ENCODE assay signal across 9 cellular contexts in the genomic region with DNA sequence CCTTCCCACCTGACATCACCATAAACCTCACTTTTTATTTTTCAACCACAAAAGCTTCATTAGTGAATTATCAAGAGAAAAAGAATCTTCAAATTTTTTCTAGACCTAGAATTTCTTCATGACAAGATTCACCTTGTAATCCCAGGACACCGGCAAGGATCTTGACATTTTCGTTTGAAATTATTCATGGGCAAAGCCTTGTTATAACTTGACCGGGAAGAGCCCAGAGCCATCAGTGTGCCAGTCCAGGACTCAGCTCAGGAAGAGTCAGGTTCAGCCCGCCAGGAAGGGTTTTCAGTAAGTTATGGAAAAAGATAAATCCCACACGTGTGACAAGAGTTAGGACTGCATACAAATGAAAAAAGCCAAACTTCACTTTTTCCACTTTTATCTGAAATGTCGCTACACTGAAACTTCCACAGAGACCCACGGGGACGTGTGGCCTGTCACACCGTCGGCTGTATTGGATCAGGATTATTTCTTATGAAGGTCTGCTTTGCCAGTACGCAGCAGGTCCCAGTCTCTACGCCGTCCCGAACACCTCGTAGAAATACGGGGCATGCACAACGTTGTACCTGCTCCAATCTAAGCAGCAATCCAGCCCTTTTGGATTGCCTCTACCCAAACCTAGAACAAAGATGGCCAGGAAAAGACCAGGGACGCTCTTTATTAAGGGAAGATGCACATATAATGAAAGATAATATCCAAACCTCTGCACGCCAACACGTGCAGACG. TPM values are rescaled to one million over a fixed set of nuclear protein-coding genes. Genes with fewer than 3 reads are reported as not detected.
DNase-seq lines count a peak whose midpoint lies in the region; ATAC-seq, FAIRE-seq and TF ChIP-seq lines count a peak whose summit lies in the region.
"Had no signal": no experiment of that assay in that cellular context is flagged by ENCODE, and none has a peak within 500 bp of the region (broad histone marks: within the 10 kb centered on the region; RNA-seq: fewer than 3 reads in every experiment).

No MANE protein-coding gene starts in this region.

- peaks cover 53% of the 10 kb centered on the region for H3K4me1 Mint-ChIP-seq in astrocyte (ENCODE audit: low read depth, unreplicated experiment)

- no peaks in the 10 kb centered on the region for H3K27me3 ChIP-seq in astrocyte (ENCODE audit: insufficient read depth, low read length)

- H2AFZ ChIP-seq in astrocyte (ENCODE audit: low read depth, low read length) = peak overlapping the region; percentile 24

- no peaks in the 10 kb centered on the region for H3K9me3 ChIP-seq in astrocyte (ENCODE audit: insufficient read depth, low read depth, low read length)

- H3K4me2 ChIP-seq in astrocyte (ENCODE audit: low read length) = peak overlapping the region; percentile 91

- peak; percentile 56 for DNase-seq in NCI-H510A treated with DMSO at 0.1 percent for 48 hours (lab: John Stamatoyannopoulos, UW)
- no peak for DNase-seq in NCI-H510A (lab: John Stamatoyannopoulos, UW)
- no peak for DNase-seq in astrocyte (ENCODE audit: low read depth)
- peak; percentile 27 for DNase-seq in kidney glomerular epithelial cell (lab: John Stamatoyannopoulos, UW)
- no peak for DNase-seq in substantia nigra (lab: John Stamatoyannopoulos, UW)
- DNase-seq in anterior cingulate cortex (lab: John Stamatoyannopoulos, UW) = no peak
- no peak for DNase-seq in COR-L47 (lab: John Stamatoyannopoulos, UW)
- DNase-seq: central memory CD4-positive, alpha-beta T cell had no signal

- peak overlapping the region; percentile 74 for H3K27ac Mint-ChIP-seq in astrocyte (ENCODE audit: unreplicated experiment)

- FAIRE-seq in astrocyte (lab: Jason Lieb, UNC) = no peak

- no peaks in the 10 kb centered on the region for H3K27me3 Mint-ChIP-seq in astrocyte (ENCODE audit: low read depth, unreplicated experiment)

- H3K4me1 ChIP-seq in astrocyte (ENCODE audit: insufficient read depth, low read length) = peaks cover 64% of the 10 kb centered on the region

- peaks cover 24% of the 10 kb centered on the region for H3K36me3 ChIP-seq in astrocyte (ENCODE audit: insufficient read depth, low read length)

- no peak for ATAC-seq in HG03469 (IDR thresholded peaks at IDR 0.05; ENCODE audit: unreplicated experiment)

- no peak for TF ChIP-seq CTCF in astrocyte (IDR thresholded peaks at IDR 0.05; ENCODE audit: insufficient read depth, low read depth, low read length)

- H3K9me3 Mint-ChIP-seq in astrocyte (ENCODE audit: unreplicated experiment) = no peaks in the 10 kb centered on the region

- peaks cover 11% of the 10 kb centered on the region for H3K36me3 Mint-ChIP-seq in astrocyte (ENCODE audit: low read depth, unreplicated experiment)

- H3K9ac ChIP-seq in astrocyte (ENCODE audit: low read length) = peak overlapping the region; percentile 89

- peaks cover 50% of the 10 kb centered on the region for H4K20me1 ChIP-seq in astrocyte (ENCODE audit: insufficient read depth, low read length)

- H3K79me2 ChIP-seq in astrocyte (ENCODE audit: insufficient read depth, low read length) = peaks cover 59% of the 10 kb centered on the region

- H3K4me3 ChIP-seq in astrocyte (ENCODE audit: insufficient read depth, low read depth, low read length) = peak overlapping the region; percentile 93

- H3K4me3 Mint-ChIP-seq in astrocyte (ENCODE audit: unreplicated experiment) = peak overlapping the region; percentile 96

- H3K27ac ChIP-seq in astrocyte (ENCODE audit: low read depth, low read length) = peak overlapping the region; percentile 70
- H3K27ac ChIP-seq in substantia nigra (ENCODE audit: low read depth, low read length, poor library complexity, severe bottlenecking) = peak overlapping the region; percentile 43

RNA-seq across cellular contexts. Expression of a gene that starts 1.0 kb away (rescaled TPM):
- total RNA-seq in astrocyte = 36.1 and 55.7 TPM in 2 replicates

Comparison
In these comparisons a context has a peak if more than half of its experiments do, and no peak if none do; other contexts are left out.
1. DNase-seq: peak in NCI-H510A treated with DMSO at 0.1 percent for 48 hours (single experiment) and kidney glomerular epithelial cell (single experiment); none in NCI-H510A (single experiment), astrocyte (single experiment), substantia nigra (0 of 49), anterior cingulate cortex (0 of 58) and COR-L47 (single experiment).